ENCODE assay signal across 1 cellular context in genomic region chr15:80093854-80094418, GRCh38.
TF ChIP-seq lines count a peak whose summit lies in the region.

No MANE protein-coding gene starts in this region.

TF ChIP-seq in K562, 482 proteins besides CTCF, POLR2A, EP300 and RAD21 (continued from another document and continues in another):
- no peak for TF ChIP-seq L3MBTL2 (IDR thresholded peaks at IDR 0.05)
- TF ChIP-seq ZFP1 (CRISPR knock-in tag; IDR thresholded peaks at IDR 0.05), result no peak
- no peak for TF ChIP-seq KHSRP (IDR thresholded peaks at IDR 0.05)
- TF ChIP-seq CBFA2T2 (conservative IDR thresholded peaks at IDR 0.05), result peak; percentile 45
- no peak for TF ChIP-seq SNIP1 (IDR thresholded peaks at IDR 0.05; ENCODE audit: low read depth)
- no peak for TF ChIP-seq ETS1 (conservative IDR thresholded peaks at IDR 0.05; ENCODE audit: control insufficient read depth, low read depth, low read length)
- TF ChIP-seq ZBTB40 (IDR thresholded peaks at IDR 0.05), result no peak
- TF ChIP-seq ZBTB40 (CRISPR knock-in tag; IDR thresholded peaks at IDR 0.05), result no peak
- no peak for TF ChIP-seq HNRNPL (IDR thresholded peaks at IDR 0.05; ENCODE audit: low read depth, low read length)
- TF ChIP-seq NR1H2 (CRISPR knock-in tag; IDR thresholded peaks at IDR 0.05), result no peak
- TF ChIP-seq ARID1B (IDR thresholded peaks at IDR 0.05), result peak; percentile 80
- no peak for TF ChIP-seq FOXO4 (CRISPR knock-in tag; IDR thresholded peaks at IDR 0.05)
- no peak for TF ChIP-seq NR2C1 (IDR thresholded peaks at IDR 0.05)
- TF ChIP-seq NR2C1 (tag; IDR thresholded peaks at IDR 0.05), result no peak
- TF ChIP-seq ZFP91 (CRISPR knock-in tag; IDR thresholded peaks at IDR 0.05), result no peak
- no peak for TF ChIP-seq ILF3 (IDR thresholded peaks at IDR 0.05; ENCODE audit: borderline replicate concordance)
- no peak for TF ChIP-seq TBP (optimal IDR thresholded peaks at IDR 0.05; ENCODE audit: low read depth, low read length)
- TF ChIP-seq ATF3 (IDR thresholded peaks at IDR 0.05), result peak; percentile 84
- no peak for TF ChIP-seq ATF3 (CRISPR knock-in tag; conservative IDR thresholded peaks at IDR 0.05)
- TF ChIP-seq SMARCE1 (IDR thresholded peaks at IDR 0.05), result peak; percentile 82; the same call in 1 of the 2 replicates
- TF ChIP-seq THRAP3 (IDR thresholded peaks at IDR 0.05; ENCODE audit: borderline replicate concordance), result no peak
- TF ChIP-seq SMAD3 (CRISPR knock-in tag; conservative IDR thresholded peaks at IDR 0.05), result no peak
- TF ChIP-seq HMGXB4 (CRISPR knock-in tag; IDR thresholded peaks at IDR 0.05), result no peak
- no peak for TF ChIP-seq BHLHE40 (IDR thresholded peaks at IDR 0.05; ENCODE audit: low read length)
- TF ChIP-seq SRSF3 (IDR thresholded peaks at IDR 0.05; ENCODE audit: insufficient read depth, low read length), result no peak
- no peak for TF ChIP-seq TEAD2 (tag; IDR thresholded peaks at IDR 0.05)
- no peak for TF ChIP-seq ELF4 (CRISPR knock-in tag; IDR thresholded peaks at IDR 0.05)
- TF ChIP-seq PTTG1 (tag; IDR thresholded peaks at IDR 0.05; ENCODE audit: low read depth), result no peak
- no peak for TF ChIP-seq ZNF436 (CRISPR knock-in tag; IDR thresholded peaks at IDR 0.05)
- no peak for TF ChIP-seq ZNF592 (IDR thresholded peaks at IDR 0.05)
- no peak for TF ChIP-seq RBFOX2 (IDR thresholded peaks at IDR 0.05; ENCODE audit: low read depth, low read length)
- TF ChIP-seq ARID3A (IDR thresholded peaks at IDR 0.05; ENCODE audit: borderline replicate concordance, low read depth, low read length), result no peak
- TF ChIP-seq BMI1 (IDR thresholded peaks at IDR 0.05; ENCODE audit: low read length), result no peak
- TF ChIP-seq ZNF146 (CRISPR knock-in tag; IDR thresholded peaks at IDR 0.05; ENCODE audit: unreplicated experiment), result no peak
- no peak for TF ChIP-seq CAMTA2 (CRISPR knock-in tag; conservative IDR thresholded peaks at IDR 0.05)
- TF ChIP-seq SAFB2 (IDR thresholded peaks at IDR 0.05; ENCODE audit: borderline replicate concordance, low read depth, low read length, severe bottlenecking), result no peak
